17 cellular contexts compared by ENCODE assay signal in the genomic region with DNA sequence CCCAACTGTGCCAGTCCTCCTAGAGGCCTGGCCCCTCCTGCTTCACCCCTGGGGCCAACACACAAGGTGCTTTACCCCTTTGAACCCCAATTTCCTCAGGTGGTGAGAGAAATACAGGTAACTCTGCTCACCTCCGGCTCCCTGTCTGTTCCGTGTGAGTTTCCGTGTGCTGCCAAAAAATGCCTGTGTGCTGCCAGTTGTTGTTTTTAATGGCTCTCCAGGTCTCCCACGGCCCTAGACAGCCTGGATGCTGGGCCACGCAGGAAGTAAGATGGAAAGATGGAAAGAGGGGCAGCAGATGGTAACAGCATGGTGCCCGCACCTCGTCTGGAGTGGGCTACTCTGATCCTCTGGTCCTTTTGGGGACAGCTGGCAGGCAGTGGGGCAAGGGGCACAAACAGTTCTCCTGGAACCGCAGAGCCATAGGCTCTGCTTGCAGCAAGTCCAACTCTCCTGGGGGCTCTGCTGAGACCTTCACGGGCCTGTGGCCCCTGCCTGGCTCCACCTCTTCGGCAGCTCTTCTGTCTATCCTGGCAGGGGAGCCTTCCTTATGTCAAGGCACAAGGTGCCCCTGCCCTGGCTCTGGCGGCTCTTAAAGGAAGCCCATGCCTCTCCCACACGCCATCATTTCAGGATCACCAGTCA. TPM values are rescaled to one million over a fixed set of nuclear protein-coding genes. Genes with fewer than 3 reads are reported as not detected.
DNase-seq lines count a peak whose midpoint lies in the region; ATAC-seq and TF ChIP-seq lines count a peak whose summit lies in the region.
"Had no signal": no experiment of that assay in that cellular context is flagged by ENCODE, and none has a peak within 500 bp of the region (broad histone marks: within the 10 kb centered on the region; RNA-seq: fewer than 3 reads in every experiment).

No MANE protein-coding gene starts in this region.

- CTCF ChIA-PET in MCF 10A (lab: Yijun Ruan, JAX): interaction anchor here (1.4 kb wide), 1 partner anchor 35 kb away, joined by 4 read pairs; no protein-coding TSS in a partner anchor
- CTCF ChIA-PET in RWPE1 (lab: Yijun Ruan, JAX): interaction anchor here (0.6 to 1.7 kb wide), 4 partner anchors 19 to 233 kb away, joined by 3 to 5 read pairs (median 4); no protein-coding TSS in a partner anchor

- WGBS in aorta, 2 donors: 74 to 81% methylated on average over 12 of the region's 12 CpGs

- H3K27me3 Mint-ChIP-seq in MCF 10A (ENCODE audit: insufficient read depth, unreplicated experiment): no peaks in the 10 kb centered on the region
- peaks cover 42% of the 10 kb centered on the region for H3K27me3 Mint-ChIP-seq in nephron progenitor cell (ENCODE audit: low read depth, poor library complexity)

- BruUV-seq in MCF 10A (replicated peaks; lab: Mats Ljungman, UMichigan): no TSS peak

- TF ChIP-seq POLR2A in breast epithelium (IDR thresholded peaks at IDR 0.05): no peak

- H3K9me3 ChIP-seq in breast epithelium (no peaks in the 10 kb centered on the region), aorta (ENCODE audit: control insufficient read depth, low read length) (no peaks in the 10 kb centered on the region)
- H3K9me3 ChIP-seq: HAP-1 had no signal

- H3K27ac Mint-ChIP-seq in MCF 10A (ENCODE audit: low read depth, unreplicated experiment) (peak overlapping the region; percentile 39), nephron progenitor cell (peak overlapping the region; percentile 31)

- H3K36me3 Mint-ChIP-seq in MCF 10A (ENCODE audit: insufficient read depth, unreplicated experiment): peaks cover 10% of the 10 kb centered on the region
- H3K36me3 Mint-ChIP-seq in nephron progenitor cell (ENCODE audit: low read depth): no peaks in the 10 kb centered on the region

- H3K4me3 Mint-ChIP-seq in MCF 10A (ENCODE audit: unreplicated experiment) (no peak overlapping the region), nephron progenitor cell (no peak overlapping the region)

- POLR2A ChIA-PET in MCF 10A (lab: Yijun Ruan, JAX): no interaction called here
- POLR2A ChIA-PET in RWPE1 (lab: Yijun Ruan, JAX; ENCODE audit: low non-redundant PET): no interaction called here

- H3K36me3 ChIP-seq in breast epithelium (no peaks in the 10 kb centered on the region), aorta (ENCODE audit: control insufficient read depth in 1 of 2, insufficient read depth in 2 of 2, low read length in 1 of 2) (no peaks in the 10 kb centered on the region)
- H3K36me3 ChIP-seq: HAP-1 had no signal

- intact Hi-C loops in MCF 10A (cut with micrococcal nuclease): no loop called here
- intact Hi-C loops in breast epithelium (cut with DNase I; ENCODE audit: low total_unique reads): no loop called here
- intact Hi-C loops in aorta (cut with DNase I): no loop called here

- H3K9me3 Mint-ChIP-seq in MCF 10A (ENCODE audit: unreplicated experiment): no peaks in the 10 kb centered on the region
- no peaks in the 10 kb centered on the region for H3K9me3 Mint-ChIP-seq in nephron progenitor cell

- H3K27ac ChIP-seq in breast epithelium: no peak overlapping the region
- H3K27ac ChIP-seq in RWPE1: peak overlapping the region; percentile 90
- no peak overlapping the region for H3K27ac ChIP-seq in aorta (ENCODE audit: low read depth in 1 of 2, low read length in 2 of 2)

- DNase-seq in MCF 10A (ENCODE audit: unreplicated experiment) (no peak), breast epithelium (ENCODE audit: low spot score in 2 of 2) (no peak), RWPE1 (ENCODE audit: low spot score) (no peak), nephron progenitor cell (no peak), aorta (peak; percentile 16 to 46), amniotic stem cell (lab: John Stamatoyannopoulos, UW) (no peak), COLO668 (lab: John Stamatoyannopoulos, UW; ENCODE audit: unreplicated experiment) (no peak), nucleus accumbens (lab: John Stamatoyannopoulos, UW) (no peak)
- DNase-seq: DND-41, IMR-90, NCI-H1417 treated with DMSO at 0.1 percent for 48 hours, NCI-H1930, NCI-H446 treated with DMSO at 0.1 percent for 48 hours, NCI-H82, SIG-M5 had no signal

- TF ChIP-seq CTCF in MCF 10A (IDR thresholded peaks at IDR 0.05; ENCODE audit: unreplicated experiment): no peak
- no peak for TF ChIP-seq CTCF in breast epithelium (IDR thresholded peaks at IDR 0.05)
- TF ChIP-seq CTCF in RWPE1 (conservative IDR thresholded peaks at IDR 0.05; ENCODE audit: low read depth): no peak
- no peak for TF ChIP-seq CTCF in nephron progenitor cell (IDR thresholded peaks at IDR 0.05)

- no peaks in the 10 kb centered on the region for H3K4me1 ChIP-seq in breast epithelium
- no peaks in the 10 kb centered on the region for H3K4me1 ChIP-seq in aorta (ENCODE audit: control insufficient read depth in 1 of 2, insufficient read depth in 2 of 2, low read length in 2 of 2)

- peaks cover 53% of the 10 kb centered on the region for H3K4me1 Mint-ChIP-seq in MCF 10A (ENCODE audit: insufficient read depth, unreplicated experiment)
- peaks cover 45% of the 10 kb centered on the region for H3K4me1 Mint-ChIP-seq in nephron progenitor cell

- no peak for ATAC-seq in aorta (ENCODE audit: low FRiP score)
- ATAC-seq: SK-N-SH treated with all-trans-retinoic acid at 6 μM for 48 hours had no signal

- peaks cover 0 to 36% of the 10 kb centered on the region in 2 donors for H3K27me3 ChIP-seq in breast epithelium
- H3K27me3 ChIP-seq in aorta (ENCODE audit: control insufficient read depth in 1 of 2, insufficient read depth in 2 of 2, low read length in 1 of 2): no peaks in the 10 kb centered on the region

- H3K4me3 ChIP-seq in breast epithelium (no peak overlapping the region), aorta (ENCODE audit: low read length in 2 of 2) (no peak overlapping the region)
- H3K4me3 ChIP-seq: HAP-1 had no signal

RNA-seq across cellular contexts. Expression of a gene that starts 4.3 kb away (rescaled TPM):
- total RNA-seq in MCF 10A (2022) (52.0 and 59.3 TPM in 2 replicates), breast epithelium (10 to 100 TPM in 1 of 3 donors, 1 to 10 TPM in 2; 7.5 to 10.1 (median 8.0) TPM), aorta (1 to 10 TPM; 2.7 to 6.9 TPM)
- 1 to 10 TPM; 1.1 to 1.7 TPM for polyA plus RNA-seq in aorta

Comparison
In these comparisons a context has a peak if more than half of its experiments do, and no peak if none do; other contexts are left out.
1. DNase-seq: peak in aorta (2 of 2); none in MCF 10A (single experiment), breast epithelium (0 of 2), RWPE1 (single experiment), nephron progenitor cell (single experiment), amniotic stem cell (single experiment), COLO668 (single experiment) and nucleus accumbens (0 of 56).